In the genomic region with DNA sequence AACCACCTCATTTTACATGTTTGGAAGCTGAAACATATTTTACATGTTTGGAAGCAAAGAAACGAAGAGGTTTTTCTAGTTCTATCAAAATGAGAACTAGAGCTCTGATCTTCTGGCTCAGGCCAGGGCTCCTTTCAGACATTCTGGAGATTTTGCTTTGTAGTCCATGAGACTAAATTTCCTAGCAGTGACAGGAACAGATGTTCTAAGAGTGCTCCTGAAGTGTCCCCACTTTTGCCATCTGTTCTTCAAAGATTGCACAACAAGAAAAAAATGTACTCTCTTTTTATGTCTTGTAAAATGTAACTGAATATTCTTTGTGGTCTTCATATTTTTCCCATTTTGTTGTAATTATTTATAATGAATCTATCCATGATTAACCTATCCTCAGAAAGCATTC, we compare ENCODE assay signal across 22 cellular contexts.
DNase-seq lines count a peak whose midpoint lies in the region; ATAC-seq and FAIRE-seq lines count a peak whose summit lies in the region.
"Had no signal": no experiment of that assay in that cellular context is flagged by ENCODE, and none has a peak within 500 bp of the region (broad histone marks: within the 10 kb centered on the region; RNA-seq: fewer than 3 reads in every experiment).

No MANE protein-coding gene starts in this region.

- H3K27me3 ChIP-seq in adipocyte (replicated peaks; ENCODE audit: control insufficient read depth, insufficient read depth, low read length) (no peaks in the 10 kb centered on the region), small intestine (ENCODE audit: control insufficient read depth in 2 of 2, insufficient read depth in 2 of 2, low read length in 2 of 2) (no peaks in the 10 kb centered on the region)
- H3K27me3 ChIP-seq: BLaER1, MG63 had no signal

- ATAC-seq in HG03520 (IDR thresholded peaks at IDR 0.05; ENCODE audit: unreplicated experiment), result no peak
- no peak for ATAC-seq in esophagus mucosa
- ATAC-seq: SK-N-SH treated with all-trans-retinoic acid at 6 μM for 48 hours had no signal

- H3K4me3 ChIP-seq in adipocyte (ENCODE audit: low read length) (no peak overlapping the region), small intestine (ENCODE audit: low read depth in 1 of 2, low read length in 2 of 2) (no peak overlapping the region)
- H3K4me3 ChIP-seq: BLaER1, MG63, PC-9 had no signal

- H3K9me3 ChIP-seq in adipocyte (ENCODE audit: control insufficient read depth, low read length) (no peaks in the 10 kb centered on the region), small intestine (ENCODE audit: control insufficient read depth, low read depth) (no peaks in the 10 kb centered on the region)
- H3K9me3 ChIP-seq: BLaER1, MG63 had no signal

- in situ Hi-C loops in G401 (cut with HindIII; ENCODE audit: low sequenced_read_pairs), result no loop called here

- H3K36me3 ChIP-seq in adipocyte (ENCODE audit: control insufficient read depth, insufficient read depth, low read length, severe bottlenecking) (no peaks in the 10 kb centered on the region), small intestine (ENCODE audit: control insufficient read depth in 2 of 2, insufficient read depth in 2 of 2, low read length in 2 of 2) (no peaks in the 10 kb centered on the region)
- H3K36me3 ChIP-seq: BLaER1, MG63 had no signal

- H3K27ac ChIP-seq in small intestine (ENCODE audit: low read depth in 1 of 2, low read length in 1 of 2), result no peak overlapping the region
- H3K27ac ChIP-seq: BLaER1, PC-9 had no signal

- no peak overlapping the region for H3K9ac ChIP-seq in adipocyte (ENCODE audit: low read length)
- H3K9ac ChIP-seq: BLaER1 had no signal

- peak; percentile 6 for DNase-seq in G401 (ENCODE audit: low spot score)
- DNase-seq in NCI-H2171 (lab: John Stamatoyannopoulos, UW), result peak; percentile 79
- DNase-seq in adipocyte (ENCODE audit: low read depth), result peak; percentile 24
- no peak for DNase-seq in small intestine
- no peak for DNase-seq in activated effector memory CD4-positive, alpha-beta T cell treated with Interleukin-2 at 50 U/mL for 16 hours
- DNase-seq: CD4-positive, alpha-beta T cell; COR-L47; DND-41; GOT3; MG63; NCI-H1048; NCI-H1417 treated with DMSO at 0.1 percent for 48 hours; NCI-H2029; NCI-H69; PC-9; RPMI8226; SHP77 treated with DMSO at 0.1 percent for 48 hours had no signal

- H3K4me1 ChIP-seq in adipocyte (ENCODE audit: control insufficient read depth, insufficient read depth, low read length) (peaks cover 13% of the 10 kb centered on the region), small intestine (ENCODE audit: control insufficient read depth in 2 of 2, insufficient read depth in 1 of 2, low read depth in 1 of 2, low read length in 1 of 2) (no peaks in the 10 kb centered on the region)
- H3K4me1 ChIP-seq: BLaER1 had no signal

- WGBS in small intestine, 3 donors, result 62 to 79% (median 67%) methylated on average over 1 of the region's 1 CpG

- FAIRE-seq in small intestine (lab: Jason Lieb, UNC), result peak; percentile 36
- FAIRE-seq: GM12892 had no signal

Comparison
In these comparisons a context has a peak if more than half of its experiments do, and no peak if none do; other contexts are left out.
1. DNase-seq: peak in G401 (single experiment), NCI-H2171 (single experiment) and adipocyte (single experiment); none in small intestine (single experiment) and activated effector memory CD4-positive, alpha-beta T cell treated with Interleukin-2 at 50 U/mL for 16 hours (single experiment).